24 cellular contexts compared by ENCODE assay signal in genomic region chr7:149462101-149462520, GRCh38. TPM values are rescaled to one million over a fixed set of nuclear protein-coding genes. Genes with fewer than 3 reads are reported as not detected.
DNase-seq lines count a peak whose midpoint lies in the region; ATAC-seq and TF ChIP-seq lines count a peak whose summit lies in the region.
"Had no signal": no experiment of that assay in that cellular context is flagged by ENCODE, and none has a peak within 500 bp of the region (broad histone marks: within the 10 kb centered on the region; RNA-seq: fewer than 3 reads in every experiment).

No MANE protein-coding gene starts in this region.

- H4K20me1 ChIP-seq in IMR-90 (ENCODE audit: insufficient read depth, low read length): peaks cover 9% of the 10 kb centered on the region

- no peak overlapping the region for H4K8ac ChIP-seq in IMR-90 (ENCODE audit: low read depth in 2 of 2, low read length in 2 of 2)

- H3K4me3 Mint-ChIP-seq in activated CD4-positive, alpha-beta T cell treated with anti-CD3 and anti-CD28 coated beads, Interleukin-2, amount 10 ng/mL, durations not matched to agents 24 days and 14 days: peak overlapping the region; percentile 60
- no peak overlapping the region for H3K4me3 Mint-ChIP-seq in activated CD4-positive, alpha-beta T cell treated with anti-CD3 and anti-CD28 coated beads, Interleukin-2, amount 10 ng/mL, durations not matched to agents 7 days and 5 days
- H3K4me3 Mint-ChIP-seq in central memory CD8-positive, alpha-beta T cell: peak overlapping the region; percentile 43
- peak overlapping the region; percentile 72 for H3K4me3 Mint-ChIP-seq in neural crest cell

- BruUV-seq in IMR-90 (replicated peaks; lab: Mats Ljungman, UMichigan): no TSS peak

- intact Hi-C loops in activated CD4-positive, alpha-beta T cell treated with anti-CD3 and anti-CD28 coated beads, Interleukin-2, amount 10 ng/mL, durations not matched to agents 24 days and 14 days (cut with micrococcal nuclease): loop anchor here (5.0 kb wide), 1 partner anchor 200 kb away; the partner anchor contains the start of gene ZNF783
- intact Hi-C loops in IMR-90 (cut with micrococcal nuclease): loop anchor here (10.0 kb wide), 1 partner anchor 163 kb away; no protein-coding TSS in a partner anchor

- no peak overlapping the region for H4K5ac ChIP-seq in IMR-90 (ENCODE audit: low read depth, low read length)

- no peak overlapping the region for H3K27ac ChIP-seq in IMR-90 (ENCODE audit: insufficient read depth, low read length)
- H3K27ac ChIP-seq: ascending aorta; BLaER1 treated with 17β-estradiol and CSF1 and Interleukin-3, amounts not matched to agents 10 nM and 100 nM; left lung; parathyroid adenoma; upper lobe of right lung had no signal

- 0 out of 2 replicates have a peak overlapping the region, but pooled peaks have one; percentile 11 for H3K23ac ChIP-seq in IMR-90 (ENCODE audit: low read depth, low read length)

- H3K36me3 ChIP-seq in IMR-90 (ENCODE audit: control insufficient read depth, insufficient read depth, low read length): no peaks in the 10 kb centered on the region
- H3K36me3 ChIP-seq: ascending aorta, left lung, upper lobe of right lung had no signal

- peaks cover 30% of the 10 kb centered on the region for H3K27me3 Mint-ChIP-seq in activated CD4-positive, alpha-beta T cell treated with anti-CD3 and anti-CD28 coated beads, Interleukin-2, amount 10 ng/mL, durations not matched to agents 24 days and 14 days
- peaks cover 21% of the 10 kb centered on the region for H3K27me3 Mint-ChIP-seq in activated CD4-positive, alpha-beta T cell treated with anti-CD3 and anti-CD28 coated beads, Interleukin-2, amount 10 ng/mL, durations not matched to agents 7 days and 5 days
- H3K27me3 Mint-ChIP-seq in central memory CD8-positive, alpha-beta T cell: peaks cover 28% of the 10 kb centered on the region
- H3K27me3 Mint-ChIP-seq in neural crest cell (ENCODE audit: low read depth): peaks cover 18% of the 10 kb centered on the region

- no peak overlapping the region for H3K4me3 ChIP-seq in IMR-90 (ENCODE audit: insufficient read depth, low read depth, low read length)
- H3K4me3 ChIP-seq: A549, left lung, mucosa of descending colon, upper lobe of right lung had no signal

- H3K9me3 ChIP-seq in IMR-90 (ENCODE audit: control insufficient read depth, insufficient read depth, low read length): no peaks in the 10 kb centered on the region
- H3K9me3 ChIP-seq: ascending aorta, left lung, mucosa of descending colon, upper lobe of right lung had no signal

- in situ Hi-C loops in IMR-90 (cut with MboI; ENCODE audit: low sequenced_read_pairs): no loop called here

- H3K4ac ChIP-seq in IMR-90 (ENCODE audit: low read depth, low read length): no peak overlapping the region

- DNase-seq in activated CD4-positive, alpha-beta T cell treated with anti-CD3 and anti-CD28 coated beads, Interleukin-2, amount 10 ng/mL, durations not matched to agents 24 days and 14 days: peak; percentile 52
- no peak for DNase-seq in activated CD4-positive, alpha-beta T cell treated with anti-CD3 and anti-CD28 coated beads, Interleukin-2, amount 10 ng/mL, durations not matched to agents 7 days and 5 days
- DNase-seq in IMR-90 (no peak), neural crest cell (ENCODE audit: low read depth, low spot score) (no peak), islet precursor cell (no peak)
- DNase-seq in central memory CD8-positive, alpha-beta T cell (ENCODE audit: low spot score in 2 of 2): no peak
- DNase-seq in stimulated activated naive CD4-positive, alpha-beta T cell treated with Interleukin-2 at 50 U/mL for 16 hours (lab: John Stamatoyannopoulos, UW): no peak
- DNase-seq: activated CD8-positive, alpha-beta memory T cell treated with anti-CD3 and anti-CD28 coated beads for 24 hours; activated effector memory CD4-positive, alpha-beta T cell treated with anti-CD3 and anti-CD28 coated beads, Interleukin-2, amount 50 U/mL, for 16 hours; DMS153; effector memory CD8-positive, alpha-beta T cell; GF-D8; HCEC 1CT; left lung; mucosa of descending colon; NCI-H1436; NCI-H526; stimulated activated naive CD8-positive, alpha-beta T cell treated with anti-CD3 and anti-CD28 coated beads, Interleukin-15, Interleukin-2, amounts not matched to agents 100 U/mL and 50 U/mL, for 24 hours; upper lobe of right lung had no signal

- peak overlapping the region; percentile 15 for H2AFZ ChIP-seq in IMR-90 (replicated peaks; ENCODE audit: low read length, poor library complexity)
- H2AFZ ChIP-seq: parathyroid adenoma had no signal

- no peak overlapping the region for H3K9ac ChIP-seq in IMR-90 (ENCODE audit: low read depth, low read length)
- H3K9ac ChIP-seq: parathyroid adenoma had no signal

- no peak for TF ChIP-seq RAD21 in IMR-90 (IDR thresholded peaks at IDR 0.05; ENCODE audit: low read length)

- peaks cover 5% of the 10 kb centered on the region for H3K9me3 Mint-ChIP-seq in activated CD4-positive, alpha-beta T cell treated with anti-CD3 and anti-CD28 coated beads, Interleukin-2, amount 10 ng/mL, durations not matched to agents 24 days and 14 days
- H3K9me3 Mint-ChIP-seq in activated CD4-positive, alpha-beta T cell treated with anti-CD3 and anti-CD28 coated beads, Interleukin-2, amount 10 ng/mL, durations not matched to agents 7 days and 5 days: peaks cover 6% of the 10 kb centered on the region
- H3K9me3 Mint-ChIP-seq in central memory CD8-positive, alpha-beta T cell: no peaks in the 10 kb centered on the region
- peaks cover 6% of the 10 kb centered on the region for H3K9me3 Mint-ChIP-seq in neural crest cell
- H3K9me3 Mint-ChIP-seq: effector memory CD8-positive, alpha-beta T cell had no signal

- H3K18ac ChIP-seq in IMR-90 (ENCODE audit: low read depth, low read length): no peak overlapping the region

- TF ChIP-seq CTCF in IMR-90 (conservative IDR thresholded peaks at IDR 0.05; ENCODE audit: low read depth, low read length) (no peak), neural crest cell (conservative IDR thresholded peaks at IDR 0.05) (no peak)

- no peaks in the 10 kb centered on the region for H3K27me3 ChIP-seq in IMR-90 (ENCODE audit: control insufficient read depth, insufficient read depth, low read length)
- H3K27me3 ChIP-seq: ascending aorta; BLaER1 treated with 17β-estradiol and CSF1 and Interleukin-3, amounts not matched to agents 10 nM and 100 nM; upper lobe of right lung had no signal

- no peak overlapping the region for H2BK20ac ChIP-seq in IMR-90 (ENCODE audit: low read depth, low read length)

- peaks cover 1% of the 10 kb centered on the region for H3K36me3 Mint-ChIP-seq in activated CD4-positive, alpha-beta T cell treated with anti-CD3 and anti-CD28 coated beads, Interleukin-2, amount 10 ng/mL, durations not matched to agents 24 days and 14 days (ENCODE audit: low read depth)
- peaks cover 1% of the 10 kb centered on the region for H3K36me3 Mint-ChIP-seq in activated CD4-positive, alpha-beta T cell treated with anti-CD3 and anti-CD28 coated beads, Interleukin-2, amount 10 ng/mL, durations not matched to agents 7 days and 5 days (ENCODE audit: low read depth)
- H3K36me3 Mint-ChIP-seq in central memory CD8-positive, alpha-beta T cell (ENCODE audit: insufficient read depth): peaks cover 6% of the 10 kb centered on the region
- peaks cover 7% of the 10 kb centered on the region for H3K36me3 Mint-ChIP-seq in neural crest cell (ENCODE audit: low read depth)

- H2AK9ac ChIP-seq in IMR-90 (replicated peaks; ENCODE audit: low read depth, low read length, poor library complexity): peak overlapping the region; percentile 45

- dilution Hi-C loops in IMR-90 (cut with HindIII; ENCODE audit: low sequenced_read_pairs, unreplicated experiment): no loop called here

- no peak overlapping the region for H3K27ac Mint-ChIP-seq in activated CD4-positive, alpha-beta T cell treated with anti-CD3 and anti-CD28 coated beads, Interleukin-2, amount 10 ng/mL, durations not matched to agents 24 days and 14 days
- no peak overlapping the region for H3K27ac Mint-ChIP-seq in activated CD4-positive, alpha-beta T cell treated with anti-CD3 and anti-CD28 coated beads, Interleukin-2, amount 10 ng/mL, durations not matched to agents 7 days and 5 days
- H3K27ac Mint-ChIP-seq in central memory CD8-positive, alpha-beta T cell (ENCODE audit: low read depth): no peak overlapping the region
- H3K27ac Mint-ChIP-seq in neural crest cell (ENCODE audit: unreplicated experiment): no peak overlapping the region

- WGBS in IMR-90 (ENCODE audit: extremely low coverage in 2 of 2, insufficient read length in 1 of 2), 2 experiments: no CpG with 5 or more reads among the region's 9 CpGs

- H3K4me1 Mint-ChIP-seq in activated CD4-positive, alpha-beta T cell treated with anti-CD3 and anti-CD28 coated beads, Interleukin-2, amount 10 ng/mL, durations not matched to agents 24 days and 14 days: peaks cover 21% of the 10 kb centered on the region
- peaks cover 20% of the 10 kb centered on the region for H3K4me1 Mint-ChIP-seq in activated CD4-positive, alpha-beta T cell treated with anti-CD3 and anti-CD28 coated beads, Interleukin-2, amount 10 ng/mL, durations not matched to agents 7 days and 5 days
- peaks cover 15% of the 10 kb centered on the region for H3K4me1 Mint-ChIP-seq in central memory CD8-positive, alpha-beta T cell
- H3K4me1 Mint-ChIP-seq in neural crest cell: peaks cover 18% of the 10 kb centered on the region

- no peak overlapping the region for H4K91ac ChIP-seq in IMR-90 (ENCODE audit: insufficient read depth, low read depth, low read length)

- no peak overlapping the region for H2BK120ac ChIP-seq in IMR-90 (ENCODE audit: low read depth, low read length)

- H3K9me1 ChIP-seq in IMR-90 (ENCODE audit: insufficient read depth, low read length): no peaks in the 10 kb centered on the region; the same call in 1 of the 2 replicates

- peaks cover 5% of the 10 kb centered on the region; the same call in 1 of the 2 replicates for H3K4me1 ChIP-seq in IMR-90 (ENCODE audit: control insufficient read depth, insufficient read depth, low read length)

- H3K56ac ChIP-seq in IMR-90 (ENCODE audit: extremely low read depth, insufficient read depth, low read length): no peak overlapping the region

- H3K79me1 ChIP-seq in IMR-90 (ENCODE audit: low read depth in 1 of 2, low read length in 2 of 2): peaks cover 19 to 23% of the 10 kb centered on the region in 2 experiments

- CTCF ChIA-PET in activated CD4-positive, alpha-beta T cell treated with anti-CD3 and anti-CD28 coated beads, Interleukin-2, amount 10 ng/mL, durations not matched to agents 7 days and 5 days (lab: Charles Lee): interaction anchor here (1.8 kb wide), 1 partner anchor 39 kb away, joined by 4 read pairs; no protein-coding TSS in a partner anchor
- CTCF ChIA-PET in IMR-90 (lab: Yijun Ruan, JAX): no interaction called here

- H3K14ac ChIP-seq in IMR-90 (replicated peaks; ENCODE audit: low read depth, low read length): no peak overlapping the region

- no peak overlapping the region for H2BK15ac ChIP-seq in IMR-90 (ENCODE audit: low read depth, low read length)

- POLR2A ChIA-PET in activated CD4-positive, alpha-beta T cell treated with anti-CD3 and anti-CD28 coated beads, Interleukin-2, amount 10 ng/mL, durations not matched to agents 7 days and 5 days (lab: Charles Lee): interaction anchor here (0.6 kb wide), 1 partner anchor 17 kb away, joined by 4 read pairs; no protein-coding TSS in a partner anchor
- POLR2A ChIA-PET in IMR-90 (lab: Charles Lee; ENCODE audit: unreplicated experiment): no interaction called here

- no peak overlapping the region for H2BK5ac ChIP-seq in IMR-90 (ENCODE audit: low read depth, low read length, poor library complexity, severe bottlenecking)

- no peak overlapping the region for H2AK5ac ChIP-seq in IMR-90 (ENCODE audit: low read depth, low read length)

- no peak overlapping the region for H3K4me2 ChIP-seq in IMR-90 (ENCODE audit: low read depth, low read length)

- TF ChIP-seq POLR2A in IMR-90 (IDR thresholded peaks at IDR 0.05; ENCODE audit: low read depth, low read length): no peak

- ATAC-seq in IMR-90 (ENCODE audit: low read depth) (no peak), HG03378 (IDR thresholded peaks at IDR 0.05; ENCODE audit: unreplicated experiment) (no peak)
- no peak for ATAC-seq in central memory CD8-positive, alpha-beta T cell (replicated peaks; ENCODE audit: extremely low read depth, poor library complexity, severe bottlenecking)
- ATAC-seq: A549; effector memory CD8-positive, alpha-beta T cell; left lung; mucosa of descending colon; stimulated activated naive CD8-positive, alpha-beta T cell treated with anti-CD3 and anti-CD28 coated beads, Interleukin-15, Interleukin-2, amounts not matched to agents 100 U/mL and 50 U/mL, for 24 hours; upper lobe of right lung had no signal

RNA-seq across cellular contexts. Expression of gene ZNF777, which starts 1.2 kb away (rescaled TPM):
- 18.2 and 19.2 TPM in 2 replicates for total RNA-seq in activated CD4-positive, alpha-beta T cell treated with anti-CD3 and anti-CD28 coated beads, Interleukin-2, amount 10 ng/mL, durations not matched to agents 24 days and 14 days
- total RNA-seq in activated CD4-positive, alpha-beta T cell treated with anti-CD3 and anti-CD28 coated beads, Interleukin-2, amount 10 ng/mL, durations not matched to agents 7 days and 5 days: 10 to 100 TPM; 14.9 to 15.1 TPM
- 3.2 and 3.6 TPM in 2 replicates for total RNA-seq in IMR-90 (2012; rRNA removed)
- 6.5 and 7.9 TPM in 2 replicates for polyA plus RNA-seq in IMR-90 (2012; rRNA removed)
- polyA plus RNA-seq in IMR-90 (2012; cell fraction: cytosol; rRNA removed): 4.9 and 7.9 TPM in 2 replicates
- 5.6 and 10.0 TPM in 2 replicates for polyA plus RNA-seq in IMR-90 (2012; cell fraction: nucleus; rRNA removed; ENCODE audit: low replicate concordance)
- 19.3 and 20.8 TPM in 2 replicates for total RNA-seq in neural crest cell

RNA-seq across cellular contexts. Expression of gene ZNF746, which starts 35.5 kb away (rescaled TPM):
- total RNA-seq in activated CD4-positive, alpha-beta T cell treated with anti-CD3 and anti-CD28 coated beads, Interleukin-2, amount 10 ng/mL, durations not matched to agents 24 days and 14 days: 23.3 and 24.8 TPM in 2 replicates
- 10 to 100 TPM; 21.0 to 21.9 TPM for total RNA-seq in activated CD4-positive, alpha-beta T cell treated with anti-CD3 and anti-CD28 coated beads, Interleukin-2, amount 10 ng/mL, durations not matched to agents 7 days and 5 days
- total RNA-seq in IMR-90 (2012; rRNA removed) (6.6 and 6.7 TPM in 2 replicates), neural crest cell (21.2 and 21.9 TPM in 2 replicates)
- polyA plus RNA-seq in IMR-90 (2012; rRNA removed): 8.4 and 8.5 TPM in 2 replicates
- 5.3 and 8.5 TPM in 2 replicates for polyA plus RNA-seq in IMR-90 (2012; cell fraction: cytosol; rRNA removed)
- polyA plus RNA-seq in IMR-90 (2012; cell fraction: nucleus; rRNA removed; ENCODE audit: low replicate concordance): 17.7 and 29.3 TPM in 2 replicates
